ENCODE assay signal across 20 cellular contexts in the genomic region with DNA sequence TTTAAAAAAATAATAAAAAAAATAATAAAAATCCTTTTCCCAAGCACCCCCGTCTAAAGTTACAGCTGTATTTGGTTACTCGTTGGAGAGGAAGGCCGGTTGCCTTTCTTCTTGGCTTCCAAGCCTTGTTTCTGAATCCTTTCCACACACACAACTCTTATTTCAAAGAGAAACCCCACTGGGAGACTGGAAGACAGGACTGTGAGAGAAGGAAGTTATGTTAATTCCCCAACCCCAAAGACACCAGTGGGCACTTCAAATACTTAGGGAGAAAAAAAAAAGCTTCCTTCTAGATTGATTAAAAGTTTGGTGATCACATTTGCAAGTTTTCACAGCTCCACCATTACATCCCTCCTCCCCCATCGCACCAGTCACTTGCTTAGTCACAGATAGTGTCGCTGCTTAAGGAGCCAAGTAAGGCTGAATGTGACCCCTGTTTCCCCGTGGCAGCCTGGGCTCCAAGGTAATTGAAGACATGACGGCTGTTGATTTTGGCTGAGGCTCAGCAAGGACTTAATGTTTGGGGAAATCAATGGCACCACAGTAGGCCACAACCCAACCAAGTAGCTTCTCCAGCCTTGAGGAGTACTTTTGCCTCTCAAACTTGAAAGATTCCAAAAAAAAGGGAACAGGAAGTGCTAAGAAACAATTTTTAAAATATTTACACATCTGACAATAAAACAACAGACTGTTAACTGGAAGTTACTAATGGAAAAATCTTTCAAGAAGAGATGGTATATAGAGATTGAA. TPM values are rescaled to one million over a fixed set of nuclear protein-coding genes. Genes with fewer than 3 reads are reported as not detected.
A peak's percentile ranks its signal among the peaks of the same experiment; 100 is the strongest.
DNase-seq lines count a peak whose midpoint lies in the region; ATAC-seq and TF ChIP-seq lines count a peak whose summit lies in the region.
"Had no signal": no experiment of that assay in that cellular context is flagged by ENCODE, and none has a peak within 500 bp of the region (broad histone marks: within the 10 kb centered on the region; RNA-seq: fewer than 3 reads in every experiment).

No MANE protein-coding gene starts in this region.

- H3K27ac ChIP-seq in brain microvascular endothelial cell (no peak overlapping the region), iPS-18a (ENCODE audit: low read length) (peak overlapping the region; percentile 5), skeletal muscle tissue (ENCODE audit: low read depth, low read length) (peak overlapping the region; percentile 75)
- H3K27ac ChIP-seq: body of pancreas, upper lobe of right lung had no signal

- H3K4me3 ChIP-seq in brain microvascular endothelial cell (ENCODE audit: low read depth, low read length): no peak overlapping the region
- H3K4me3 ChIP-seq in iPS-18a (ENCODE audit: low read length): peak overlapping the region; percentile 12
- H3K4me3 ChIP-seq in skeletal muscle tissue (ENCODE audit: low read length in 3 of 3): no peak overlapping the region
- H3K4me3 ChIP-seq: body of pancreas, smooth muscle cell, upper lobe of right lung had no signal

- H3K27me3 ChIP-seq in brain microvascular endothelial cell (replicated peaks) (no peaks in the 10 kb centered on the region), iPS-18a (ENCODE audit: control insufficient read depth, insufficient read depth, low read length) (no peaks in the 10 kb centered on the region), skeletal muscle tissue (ENCODE audit: control insufficient read depth in 3 of 3, insufficient read depth in 3 of 3, low read length in 3 of 3) (no peaks in the 10 kb centered on the region)
- H3K27me3 ChIP-seq: body of pancreas, upper lobe of right lung had no signal

- H3K9me3 ChIP-seq in iPS-18a (ENCODE audit: control insufficient read depth, low read depth, low read length) (no peaks in the 10 kb centered on the region), skeletal muscle tissue (ENCODE audit: control insufficient read depth in 3 of 3, low read length in 3 of 3) (no peaks in the 10 kb centered on the region)
- H3K9me3 ChIP-seq: body of pancreas, upper lobe of right lung had no signal

- TF ChIP-seq CTCF in brain microvascular endothelial cell (IDR thresholded peaks at IDR 0.05; ENCODE audit: low read depth, low read length, missing control alignments): no peak

- H3K9ac ChIP-seq in iPS-18a (ENCODE audit: low read length): no peak overlapping the region
- peak overlapping the region in 1 of 3 donors; percentile 62 for H3K9ac ChIP-seq in skeletal muscle tissue (ENCODE audit: low read depth in 1 of 3, low read length in 3 of 3)

- in situ Hi-C loops in brain microvascular endothelial cell (cut with HindIII; ENCODE audit: low pct_ligation_motif_present, low sequenced_read_pairs): no loop called here
- in situ Hi-C loops in ACHN (cut with HindIII; ENCODE audit: low pct_ligation_motif_present, low pct_unique_long_range_greater_than_20kb, low sequenced_read_pairs): no loop called here

- ATAC-seq in HG03439 (IDR thresholded peaks at IDR 0.05; ENCODE audit: unreplicated experiment): no peak
- ATAC-seq: body of pancreas; stimulated activated naive B cell treated with anti-CD40 and anti-IgM and Interleukin-4, amounts not matched to agents 10 μg/mL and 1 μg/mL and 100 μg/mL, for 72 hours; upper lobe of right lung had no signal

- H3K36me3 ChIP-seq in brain microvascular endothelial cell (replicated peaks) (peaks cover 7% of the 10 kb centered on the region), iPS-18a (ENCODE audit: control insufficient read depth, low read depth, low read length) (no peaks in the 10 kb centered on the region), skeletal muscle tissue (ENCODE audit: control insufficient read depth in 3 of 3, insufficient read depth in 3 of 3, low read length in 3 of 3) (peaks cover 0 to 4% (median 0%) of the 10 kb centered on the region in 3 donors)

- H3K4me1 ChIP-seq in iPS-18a (ENCODE audit: control insufficient read depth, low read depth, low read length) (peaks cover 18% of the 10 kb centered on the region), skeletal muscle tissue (ENCODE audit: control insufficient read depth in 3 of 3, insufficient read depth in 3 of 3, low read length in 3 of 3) (peaks cover 0 to 7% (median 5%) of the 10 kb centered on the region in 3 donors)
- H3K4me1 ChIP-seq: body of pancreas, upper lobe of right lung had no signal

- DNase-seq in NCI-H2107 treated with DMSO at 0.1 percent for 48 hours (lab: John Stamatoyannopoulos, UW; ENCODE audit: unreplicated experiment) (peak; percentile 8), NCI-H2107 (lab: John Stamatoyannopoulos, UW) (no peak), brain microvascular endothelial cell (peak; percentile 20), ACHN (no peak)
- DNase-seq in activated CD4-positive, CD25-positive, alpha-beta regulatory T cell treated with anti-CD3 and anti-CD28 coated beads, Interleukin-2, amount 50 U/mL, for 72 hours: no peak
- DNase-seq: 8988T; activated B cell treated with CpG ODN at 0.5 μM for 24 hours; activated gamma-delta T cell treated with Interleukin-2 at 50 U/mL for 16 hours; body of pancreas; C1 segment of cervical spinal cord; islet precursor cell; NCI-H187; NCI-H524 treated with DMSO at 0.1 percent for 48 hours; occipital lobe; stimulated activated naive B cell treated with anti-CD40 and anti-IgM and Interleukin-4, amounts not matched to agents 10 μg/mL and 1 μg/mL and 100 μg/mL, for 72 hours; upper lobe of right lung had no signal

RNA-seq across cellular contexts. Expression of a gene that starts 40.8 kb away (rescaled TPM):
- total RNA-seq in skeletal muscle tissue: 6.8 TPM
- total RNA-seq: activated B cell treated with CpG ODN at 0.5 μM for 24 hours had no signal

Comparison
In these comparisons a context has a peak if more than half of its experiments do, and no peak if none do; other contexts are left out.
1. DNase-seq: peak in NCI-H2107 treated with DMSO at 0.1 percent for 48 hours (single experiment) and brain microvascular endothelial cell (single experiment); none in NCI-H2107 (single experiment), activated CD4-positive, CD25-positive, alpha-beta regulatory T cell treated with anti-CD3 and anti-CD28 coated beads, Interleukin-2, amount 50 U/mL, for 72 hours (single experiment) and ACHN (single experiment).